8 cellular contexts compared by ENCODE assay signal in the genomic region with DNA sequence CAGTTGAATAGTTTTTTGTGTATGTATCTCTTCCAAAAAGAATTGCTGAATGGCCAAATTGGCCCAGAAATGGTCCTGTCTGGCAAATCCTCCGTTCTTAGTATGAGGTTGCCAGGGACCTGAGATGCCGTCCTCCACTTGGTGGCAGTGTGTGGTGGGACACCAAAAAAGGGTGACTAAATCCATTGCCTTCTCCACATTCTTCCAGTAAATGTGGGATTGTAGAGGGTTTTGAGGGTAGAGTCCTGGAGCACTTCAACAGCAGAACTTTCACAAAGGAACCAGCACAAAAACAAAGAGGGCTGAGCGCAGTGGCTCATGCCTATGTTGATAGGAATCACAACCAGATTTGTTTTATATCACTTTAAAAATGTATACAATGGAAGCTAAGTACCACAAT.
DNase-seq lines count a peak whose midpoint lies in the region; ATAC-seq and TF ChIP-seq lines count a peak whose summit lies in the region.

No MANE protein-coding gene starts in this region.

- H3K9ac ChIP-seq in adipocyte (ENCODE audit: low read length) = no peak overlapping the region

- H3K27ac ChIP-seq in upper lobe of right lung = no peak overlapping the region

- H3K4me1 ChIP-seq in adipocyte (ENCODE audit: control insufficient read depth, insufficient read depth, low read length) = peaks cover 22% of the 10 kb centered on the region
- H3K4me1 ChIP-seq in upper lobe of right lung = no peaks in the 10 kb centered on the region

- in situ Hi-C loops in ACHN (cut with HindIII; ENCODE audit: low pct_ligation_motif_present, low pct_unique_long_range_greater_than_20kb, low sequenced_read_pairs) = no loop called here

- no peaks in the 10 kb centered on the region for H3K36me3 ChIP-seq in adipocyte (ENCODE audit: control insufficient read depth, insufficient read depth, low read length, severe bottlenecking)
- H3K36me3 ChIP-seq in upper lobe of right lung = no peaks in the 10 kb centered on the region

- peak; percentile 42 for ATAC-seq in upper lobe of right lung
- no peak for ATAC-seq in HG02642 (IDR thresholded peaks at IDR 0.05; ENCODE audit: poor library complexity, unreplicated experiment)

- H3K4me3 ChIP-seq in adipocyte (ENCODE audit: low read length) (no peak overlapping the region), upper lobe of right lung (no peak overlapping the region)

- TF ChIP-seq CTCF in upper lobe of right lung (IDR thresholded peaks at IDR 0.05) = peak; percentile 48

- intact Hi-C loops in upper lobe of right lung (cut with DNase I) = no loop called here

- H3K27me3 ChIP-seq in adipocyte (replicated peaks; ENCODE audit: control insufficient read depth, insufficient read depth, low read length) (peaks cover 18% of the 10 kb centered on the region), upper lobe of right lung (no peaks in the 10 kb centered on the region)

- peak; percentile 46 for DNase-seq in ACHN
- peak; percentile 50 for DNase-seq in GM03348 (ENCODE audit: low spot score)
- DNase-seq in NCI-H146 (lab: John Stamatoyannopoulos, UW) = peak; percentile 56
- peak; percentile 33 for DNase-seq in adipocyte (ENCODE audit: low read depth)
- DNase-seq in iPS-NIHi7 (ENCODE audit: extremely low spot score) = peak; percentile 68
- no peak for DNase-seq in upper lobe of right lung
- DNase-seq in T1000 (lab: John Stamatoyannopoulos, UW) = no peak

- H3K9me3 ChIP-seq in adipocyte (ENCODE audit: control insufficient read depth, low read length) (no peaks in the 10 kb centered on the region), upper lobe of right lung (no peaks in the 10 kb centered on the region)

Comparison
In these comparisons a context has a peak if more than half of its experiments do, and no peak if none do; other contexts are left out.
1. DNase-seq: peak in ACHN (single experiment), GM03348 (single experiment), NCI-H146 (single experiment), adipocyte (single experiment) and iPS-NIHi7 (single experiment); none in upper lobe of right lung (single experiment) and T1000 (single experiment).